ENCODE assay signal across 22 cellular contexts in genomic region chr6:98904096-98904495, GRCh38.
"Had no signal": no experiment of that assay in that cellular context is flagged by ENCODE, and none has a peak within 500 bp of the region (broad histone marks: within the 10 kb centered on the region; RNA-seq: fewer than 3 reads in every experiment).

No MANE protein-coding gene starts in this region.

- H3K4me1 Mint-ChIP-seq: activated CD8-positive, alpha-beta memory T cell treated with anti-CD3 and anti-CD28 coated beads, Interleukin-2, amount 10 ng/mL, durations not matched to agents 7 days and 5 days; activated naive CD8-positive, alpha-beta T cell treated with anti-CD3 and anti-CD28 coated beads, Interleukin-2, amount 50 U/mL, for 24 hours; immature natural killer cell had no signal

- DNase-seq: activated CD4-positive, alpha-beta T cell treated with anti-CD3 and anti-CD28 coated beads, Interleukin-2, amount 50 U/mL, for 4 hours; activated CD8-positive, alpha-beta memory T cell treated with anti-CD3 and anti-CD28 coated beads, Interleukin-2, amount 10 ng/mL, durations not matched to agents 7 days and 5 days; activated naive CD4-positive, alpha-beta T cell treated with anti-CD3 and anti-CD28 coated beads for 36 hours; activated naive CD8-positive, alpha-beta T cell treated with anti-CD3 and anti-CD28 coated beads, Interleukin-2, amount 50 U/mL, for 24 hours; activated T-cell treated with anti-CD3 and anti-CD28 coated beads, Interleukin-2, amount 50 U/mL, for 1 hour; aorta; foreskin keratinocyte; head of caudate nucleus; immature natural killer cell; left colon; mucosa of descending colon; naive thymus-derived CD4-positive, alpha-beta T cell; retina; stimulated activated CD4-positive, alpha-beta T cell treated with anti-CD3 and anti-CD28 coated beads, Interleukin-4, amount 100 ng/mL, for 1 hour; stimulated activated naive CD4-positive, alpha-beta T cell had no signal

- H3K4me1 ChIP-seq: foreskin keratinocyte, parathyroid adenoma, vagina had no signal

- FAIRE-seq: bronchial epithelial cell had no signal

- H3K27ac ChIP-seq: foreskin keratinocyte, parathyroid adenoma, tibial nerve, vagina had no signal

- H3K27ac Mint-ChIP-seq: activated CD8-positive, alpha-beta memory T cell treated with anti-CD3 and anti-CD28 coated beads, Interleukin-2, amount 10 ng/mL, durations not matched to agents 7 days and 5 days; activated naive CD4-positive, alpha-beta T cell treated with anti-CD3 and anti-CD28 coated beads for 36 hours; activated naive CD8-positive, alpha-beta T cell treated with anti-CD3 and anti-CD28 coated beads, Interleukin-2, amount 50 U/mL, for 24 hours; activated T-helper 2 cell treated with anti-CD3 and anti-CD28 coated beads, Interferon-gamma antibody, Interleukin-2, Interleukin-4, amounts not matched to agents 10 μg/mL and 5 μg/mL and 100 μg/mL, durations not matched to agents 14 hours and 24 hours and 36 hours; immature natural killer cell; naive thymus-derived CD4-positive, alpha-beta T cell had no signal

- H3K4me3 Mint-ChIP-seq: activated CD8-positive, alpha-beta memory T cell treated with anti-CD3 and anti-CD28 coated beads, Interleukin-2, amount 10 ng/mL, durations not matched to agents 7 days and 5 days; activated naive CD4-positive, alpha-beta T cell treated with anti-CD3 and anti-CD28 coated beads for 36 hours; activated naive CD8-positive, alpha-beta T cell treated with anti-CD3 and anti-CD28 coated beads, Interleukin-2, amount 50 U/mL, for 24 hours; immature natural killer cell; naive thymus-derived CD4-positive, alpha-beta T cell had no signal

- H3K9ac ChIP-seq: parathyroid adenoma had no signal

- H3K27me3 Mint-ChIP-seq: activated CD8-positive, alpha-beta memory T cell treated with anti-CD3 and anti-CD28 coated beads, Interleukin-2, amount 10 ng/mL, durations not matched to agents 7 days and 5 days; activated naive CD8-positive, alpha-beta T cell treated with anti-CD3 and anti-CD28 coated beads, Interleukin-2, amount 50 U/mL, for 24 hours; naive thymus-derived CD4-positive, alpha-beta T cell had no signal

- H3K9me3 ChIP-seq: mucosa of descending colon, vagina had no signal

- ATAC-seq: activated CD8-positive, alpha-beta memory T cell treated with anti-CD3 and anti-CD28 coated beads, Interleukin-2, amount 10 ng/mL, durations not matched to agents 7 days and 5 days; activated naive CD8-positive, alpha-beta T cell treated with anti-CD3 and anti-CD28 coated beads, Interleukin-2, amount 50 U/mL, for 24 hours; esophagus mucosa; foreskin keratinocyte; left colon; mucosa of descending colon; naive thymus-derived CD4-positive, alpha-beta T cell had no signal

- H3K27me3 ChIP-seq: foreskin keratinocyte, tibial nerve, vagina had no signal

- H3K4me3 ChIP-seq: lung, mucosa of descending colon, tibial nerve, vagina had no signal

- H3K9me3 Mint-ChIP-seq: activated naive CD4-positive, alpha-beta T cell treated with anti-CD3 and anti-CD28 coated beads for 36 hours; activated T-helper 2 cell treated with anti-CD3 and anti-CD28 coated beads, Interferon-gamma antibody, Interleukin-2, Interleukin-4, amounts not matched to agents 10 μg/mL and 5 μg/mL and 100 μg/mL, durations not matched to agents 14 hours and 24 hours and 36 hours had no signal
